Comparison of ENCODE assay signal across 8 cellular contexts in the genomic region with DNA sequence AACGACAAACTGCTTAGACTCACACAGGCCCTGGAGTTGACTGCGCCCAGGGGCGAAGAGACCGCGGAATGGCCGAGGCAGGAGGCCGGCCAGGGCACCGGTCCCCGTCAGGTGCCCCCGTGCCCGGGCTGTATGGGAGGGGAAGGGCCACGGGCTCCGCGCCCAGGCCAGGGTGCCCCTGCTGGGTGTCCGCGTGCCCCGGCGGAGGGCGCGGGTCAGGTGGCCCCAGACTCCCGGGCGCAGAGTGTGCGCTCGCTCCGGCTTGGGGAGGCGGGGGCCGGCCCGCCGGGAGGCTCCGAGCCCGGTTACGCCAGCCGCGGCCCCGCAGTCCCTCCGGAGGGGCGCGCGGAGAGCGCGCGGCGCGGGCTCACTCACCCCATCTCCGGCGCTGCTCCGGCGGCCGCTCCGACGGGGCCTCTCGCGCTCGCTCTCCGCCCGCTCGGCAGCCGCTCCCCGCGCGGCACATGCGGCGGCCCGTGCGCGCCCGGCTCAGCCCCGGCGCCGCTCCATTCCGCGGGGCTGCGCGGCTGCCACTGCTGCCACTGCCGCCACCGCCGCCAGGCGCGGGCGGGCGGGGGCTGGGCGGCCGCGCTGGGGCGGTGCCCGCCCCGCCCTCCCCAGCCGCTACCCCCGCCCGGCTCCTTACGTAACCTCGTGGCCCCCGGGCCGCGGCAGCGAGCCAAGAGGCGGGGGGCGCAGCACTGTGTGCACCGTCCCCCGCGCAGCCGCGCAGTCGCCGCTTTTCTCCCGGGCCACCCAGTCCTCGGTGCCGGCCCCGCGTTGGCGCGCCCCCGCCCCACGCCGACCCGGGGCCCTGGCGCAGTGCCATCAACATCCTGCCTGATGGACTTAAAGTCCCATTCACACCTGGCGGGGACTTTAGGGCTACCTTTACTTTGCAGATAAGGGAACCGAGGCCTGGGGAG. TPM values are rescaled to one million over a fixed set of nuclear protein-coding genes. Genes with fewer than 3 reads are reported as not detected.
DNase-seq lines count a peak whose midpoint lies in the region; ATAC-seq and TF ChIP-seq lines count a peak whose summit lies in the region.

HOMER2 (minus strand) TSS at position 565 of the 926 bp plus-strand sequence; CDS start at position 380, 185 bp downstream.

- H3K9me3 ChIP-seq in muscle layer of colon (ENCODE audit: low read length) = no peaks in the 10 kb centered on the region

- H3K4me1 ChIP-seq in muscle layer of colon (ENCODE audit: insufficient read depth, low read length) = peaks cover 8% of the 10 kb centered on the region

- TF ChIP-seq CTCF in VCaP (conservative IDR thresholded peaks at IDR 0.05) = peak; percentile 33

- H3K9ac ChIP-seq in muscle layer of colon (ENCODE audit: low read length) = no peak within 1 kb of the TSS

- peak within 1 kb of the TSS; percentile 53 to 64 for H3K4me3 ChIP-seq in muscle layer of colon (ENCODE audit: low read depth in 1 of 2, low read length in 2 of 2)

- peak within 1 kb of the TSS; percentile 96 for H3K27ac ChIP-seq in VCaP
- peak within 1 kb of the TSS; percentile 14 for H3K27ac ChIP-seq in muscle layer of colon (ENCODE audit: low read depth, low read length)

- peak; percentile 46 for DNase-seq in COR-L47 (lab: John Stamatoyannopoulos, UW)
- peak; percentile 40 to 48 for DNase-seq in erythroblast (lab: John Stamatoyannopoulos, UW)
- DNase-seq in inferior parietal cortex (ENCODE audit: extremely low spot score) = no peak
- no peak for DNase-seq in HT-29 (ENCODE audit: low spot score)

- no peak for TF ChIP-seq POLR2A in erythroblast (IDR thresholded peaks at IDR 0.05; ENCODE audit: low read length)

- ATAC-seq in HG03432 (IDR thresholded peaks at IDR 0.05; ENCODE audit: unreplicated experiment) (peak; percentile 45), GM21447 (IDR thresholded peaks at IDR 0.05; ENCODE audit: unreplicated experiment) (no peak)

- no peaks in the 10 kb centered on the region for H3K36me3 ChIP-seq in muscle layer of colon (ENCODE audit: insufficient read depth, low read length)

- H3K27me3 ChIP-seq in muscle layer of colon (ENCODE audit: control insufficient read depth in 1 of 2, insufficient read depth in 2 of 2, low read length in 2 of 2) = no peaks in the 10 kb centered on the region

RNA-seq across cellular contexts. Expression of gene HOMER2, which starts in this region (rescaled TPM):
- total RNA-seq in HT-29 (2014; rRNA removed; shearing (Covaris generic)) = 1.3 and 1.8 TPM in 2 replicates

Comparison
In these comparisons a context has a peak if more than half of its experiments do, and no peak if none do; other contexts are left out.
1. DNase-seq: peak in COR-L47 (single experiment) and erythroblast (2 of 2); none in inferior parietal cortex (single experiment) and HT-29 (single experiment).